ENCODE assay signal across 9 cellular contexts in the genomic region with DNA sequence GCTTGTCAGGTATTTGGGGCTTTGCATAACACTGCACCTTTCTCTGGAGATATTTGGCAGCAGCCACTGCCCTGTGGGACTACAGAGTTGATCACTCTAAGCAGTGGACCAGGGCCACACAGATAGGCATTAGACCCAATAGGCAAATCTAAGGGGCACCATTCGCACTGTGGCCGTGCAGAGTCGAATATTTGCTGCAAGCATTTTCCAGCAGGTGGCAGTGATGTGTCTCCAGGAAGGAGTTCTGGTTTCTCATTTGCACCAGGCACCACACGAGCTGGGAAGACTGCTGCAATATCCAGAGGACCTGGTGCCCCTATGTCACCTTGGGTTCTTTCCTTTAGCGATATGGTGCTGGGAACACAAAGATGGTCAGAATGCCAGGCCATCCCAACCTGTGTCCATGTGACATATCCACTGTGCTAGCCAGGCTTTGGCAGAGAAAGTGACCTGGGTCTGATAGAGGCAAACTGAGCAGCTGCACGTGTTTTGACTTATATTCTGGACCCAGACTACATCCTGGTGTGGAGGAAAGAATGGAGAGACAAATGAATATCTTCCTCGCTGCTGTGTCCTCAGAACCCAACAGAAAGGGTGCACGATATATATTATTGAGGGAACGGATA.
DNase-seq lines count a peak whose midpoint lies in the region; ATAC-seq and TF ChIP-seq lines count a peak whose summit lies in the region.
"Had no signal": no experiment of that assay in that cellular context is flagged by ENCODE, and none has a peak within 500 bp of the region (broad histone marks: within the 10 kb centered on the region; RNA-seq: fewer than 3 reads in every experiment).

No MANE protein-coding gene starts in this region.

- H3K79me2 ChIP-seq in SU-DHL-6 (ENCODE audit: insufficient read depth, low read length): no peaks in the 10 kb centered on the region

- H3K4me2 ChIP-seq in SU-DHL-6 (ENCODE audit: low read depth, low read length, poor library complexity, severe bottlenecking): no peak overlapping the region
- H3K4me2 ChIP-seq: BLaER1 treated with 17β-estradiol and CSF1 and Interleukin-3, amounts not matched to agents 10 nM and 100 nM had no signal

- no peak for TF ChIP-seq POLR2A in prostate gland (IDR thresholded peaks at IDR 0.05)

- no peaks in the 10 kb centered on the region for H3K9me2 ChIP-seq in SU-DHL-6 (replicated peaks; ENCODE audit: insufficient read depth, low read length)

- H3K27ac ChIP-seq in SU-DHL-6 (ENCODE audit: low read depth, low read length) (no peak overlapping the region), prostate gland (no peak overlapping the region)
- no peak overlapping the region for H3K27ac ChIP-seq in CD4-positive, alpha-beta memory T cell (ENCODE audit: low read depth, low read length)
- H3K27ac ChIP-seq: BLaER1 treated with 17β-estradiol and CSF1 and Interleukin-3, amounts not matched to agents 10 nM and 100 nM had no signal

- peak; percentile 28 for DNase-seq in NCI-H1105 treated with DMSO at 0.1 percent for 48 hours (lab: John Stamatoyannopoulos, UW)
- DNase-seq in NCI-H1105 (lab: John Stamatoyannopoulos, UW): no peak
- DNase-seq in fibroblast of villous mesenchyme (ENCODE audit: low read depth): peak; percentile 4
- DNase-seq in prostate gland (ENCODE audit: low spot score): peak; percentile 40
- no peak for DNase-seq in CD4-positive, alpha-beta memory T cell

- peaks cover 2% of the 10 kb centered on the region for H3K4me1 ChIP-seq in prostate gland (replicated peaks)
- no peaks in the 10 kb centered on the region for H3K4me1 ChIP-seq in CD4-positive, alpha-beta memory T cell (ENCODE audit: insufficient read depth, low read length)
- H3K4me1 ChIP-seq: BLaER1 treated with 17β-estradiol and CSF1 and Interleukin-3, amounts not matched to agents 10 nM and 100 nM had no signal

- peaks cover 3 to 21% of the 10 kb centered on the region in 2 donors for H3K27me3 Mint-ChIP-seq in CD4-positive, alpha-beta memory T cell

- 49% methylated on average over 8 of the region's 9 CpGs for WGBS in prostate gland

- no peaks in the 10 kb centered on the region for H4K20me1 ChIP-seq in SU-DHL-6 (ENCODE audit: low read depth, low read length)
- H4K20me1 ChIP-seq: BLaER1 treated with 17β-estradiol and CSF1 and Interleukin-3, amounts not matched to agents 10 nM and 100 nM had no signal

- H3K36me3 ChIP-seq in SU-DHL-6 (ENCODE audit: low read length) (no peaks in the 10 kb centered on the region), prostate gland (no peaks in the 10 kb centered on the region)
- no peaks in the 10 kb centered on the region for H3K36me3 ChIP-seq in CD4-positive, alpha-beta memory T cell (ENCODE audit: insufficient read depth, low read length)
- H3K36me3 ChIP-seq: BLaER1 treated with 17β-estradiol and CSF1 and Interleukin-3, amounts not matched to agents 10 nM and 100 nM had no signal

- no peaks in the 10 kb centered on the region for H3K9me3 ChIP-seq in SU-DHL-6 (ENCODE audit: insufficient read depth, low read length)
- no peaks in the 10 kb centered on the region for H3K9me3 ChIP-seq in prostate gland
- no peaks in the 10 kb centered on the region for H3K9me3 ChIP-seq in CD4-positive, alpha-beta memory T cell (ENCODE audit: control insufficient read depth in 1 of 2, low read length in 2 of 2)

- H3K27ac Mint-ChIP-seq in CD4-positive, alpha-beta memory T cell: peak overlapping the region in 1 of 7 donors; percentile 19

- intact Hi-C loops in prostate gland (cut with DNase I): loop anchor here (10.0 kb wide), 1 partner anchor 241 kb away; no protein-coding TSS in a partner anchor
- intact Hi-C loops in CD4-positive, alpha-beta memory T cell (cut with micrococcal nuclease): no loop called here

- no peaks in the 10 kb centered on the region for H3K36me3 Mint-ChIP-seq in CD4-positive, alpha-beta memory T cell

- TF ChIP-seq CTCF in SU-DHL-6 (IDR thresholded peaks at IDR 0.05; ENCODE audit: insufficient read depth, low read length, poor library complexity, severe bottlenecking): peak; percentile 30
- TF ChIP-seq CTCF in fibroblast of villous mesenchyme (IDR thresholded peaks at IDR 0.05; ENCODE audit: insufficient read depth, low read depth, low read length): peak; percentile 45
- TF ChIP-seq CTCF in prostate gland (IDR thresholded peaks at IDR 0.05): peak in 3 of 4 experiments; percentile 39 to 61 (median 61)

- POLR2A ChIA-PET in CD4-positive, alpha-beta memory T cell (lab: Charles Lee; ENCODE audit: partially characterized antibody): no interaction called here

- H3K27me3 ChIP-seq in SU-DHL-6 (ENCODE audit: low read length): no peaks in the 10 kb centered on the region
- H3K27me3 ChIP-seq in prostate gland (replicated peaks; ENCODE audit: insufficient read depth): peaks cover 2% of the 10 kb centered on the region
- H3K27me3 ChIP-seq in CD4-positive, alpha-beta memory T cell (ENCODE audit: insufficient read depth, low read length): no peaks in the 10 kb centered on the region
- H3K27me3 ChIP-seq: BLaER1 treated with 17β-estradiol and CSF1 and Interleukin-3, amounts not matched to agents 10 nM and 100 nM had no signal

- H3K4me3 ChIP-seq in SU-DHL-6 (ENCODE audit: insufficient read depth, low read length, poor library complexity, severe bottlenecking) (no peak overlapping the region), fibroblast of villous mesenchyme (ENCODE audit: low read depth, low read length) (no peak overlapping the region), prostate gland (no peak overlapping the region)
- no peak overlapping the region for H3K4me3 ChIP-seq in CD4-positive, alpha-beta memory T cell (ENCODE audit: low read length in 2 of 2)
- H3K4me3 ChIP-seq: BLaER1 treated with 17β-estradiol and CSF1 and Interleukin-3, amounts not matched to agents 10 nM and 100 nM had no signal

- H3K4me3 Mint-ChIP-seq in CD4-positive, alpha-beta memory T cell: peak overlapping the region in 1 of 8 donors; percentile 39

- H3F3A ChIP-seq in SU-DHL-6 (ENCODE audit: insufficient read depth): no peaks in the 10 kb centered on the region

- no peak overlapping the region for H2AFZ ChIP-seq in SU-DHL-6 (ENCODE audit: low read depth, low read length, severe bottlenecking)

- no peak overlapping the region for H3K9ac ChIP-seq in SU-DHL-6 (ENCODE audit: low read length)
- H3K9ac ChIP-seq: BLaER1 treated with 17β-estradiol and CSF1 and Interleukin-3, amounts not matched to agents 10 nM and 100 nM had no signal

- H3K4me1 Mint-ChIP-seq in CD4-positive, alpha-beta memory T cell: no peaks in the 10 kb centered on the region

- TF ChIP-seq RAD21 in Ishikawa (IDR thresholded peaks at IDR 0.05; ENCODE audit: low read depth): peak; percentile 49

- H3K9me3 Mint-ChIP-seq in CD4-positive, alpha-beta memory T cell: peaks cover 0 to 6% (median 3%) of the 10 kb centered on the region in 8 donors

- CTCF ChIA-PET in CD4-positive, alpha-beta memory T cell (lab: Charles Lee; ENCODE audit: partially characterized antibody): no interaction called here

- no peak for TF ChIP-seq EP300 in Ishikawa (IDR thresholded peaks at IDR 0.05; ENCODE audit: borderline replicate concordance)

- ATAC-seq in GM19324 (IDR thresholded peaks at IDR 0.05; ENCODE audit: low FRiP score, unreplicated experiment): no peak

TF ChIP-seq in Ishikawa, 13 proteins besides CTCF, POLR2A, EP300 and RAD21:
- no peak for TF ChIP-seq CREB1 (IDR thresholded peaks at IDR 0.05; ENCODE audit: low read depth)
- TF ChIP-seq ZBTB7A (IDR thresholded peaks at IDR 0.05; ENCODE audit: low read depth): no peak
- no peak for TF ChIP-seq FOXM1 (IDR thresholded peaks at IDR 0.05; ENCODE audit: borderline replicate concordance, low read depth)
- TF ChIP-seq YY1 (IDR thresholded peaks at IDR 0.05; ENCODE audit: low read depth): no peak
- no peak for TF ChIP-seq TCF12 (IDR thresholded peaks at IDR 0.05; ENCODE audit: low read depth)
- TF ChIP-seq, protein P1, sequence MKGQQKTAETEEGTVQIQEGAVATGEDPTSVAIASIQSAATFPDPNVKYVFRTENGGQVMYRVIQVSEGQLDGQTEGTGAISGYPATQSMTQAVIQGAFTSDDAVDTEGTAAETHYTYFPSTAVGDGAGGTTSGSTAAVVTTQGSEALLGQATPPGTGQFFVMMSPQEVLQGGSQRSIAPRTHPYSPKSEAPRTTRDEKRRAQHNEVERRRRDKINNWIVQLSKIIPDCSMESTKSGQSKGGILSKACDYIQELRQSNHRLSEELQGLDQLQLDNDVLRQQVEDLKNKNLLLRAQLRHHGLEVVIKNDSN (IDR thresholded peaks at IDR 0.05): no peak
- TF ChIP-seq NFIC (IDR thresholded peaks at IDR 0.05): no peak
- no peak for TF ChIP-seq EGR1 (IDR thresholded peaks at IDR 0.05)
- TF ChIP-seq TEAD4 (IDR thresholded peaks at IDR 0.05): no peak
- TF ChIP-seq CEBPB (IDR thresholded peaks at IDR 0.05): no peak
- TF ChIP-seq, protein P2, sequence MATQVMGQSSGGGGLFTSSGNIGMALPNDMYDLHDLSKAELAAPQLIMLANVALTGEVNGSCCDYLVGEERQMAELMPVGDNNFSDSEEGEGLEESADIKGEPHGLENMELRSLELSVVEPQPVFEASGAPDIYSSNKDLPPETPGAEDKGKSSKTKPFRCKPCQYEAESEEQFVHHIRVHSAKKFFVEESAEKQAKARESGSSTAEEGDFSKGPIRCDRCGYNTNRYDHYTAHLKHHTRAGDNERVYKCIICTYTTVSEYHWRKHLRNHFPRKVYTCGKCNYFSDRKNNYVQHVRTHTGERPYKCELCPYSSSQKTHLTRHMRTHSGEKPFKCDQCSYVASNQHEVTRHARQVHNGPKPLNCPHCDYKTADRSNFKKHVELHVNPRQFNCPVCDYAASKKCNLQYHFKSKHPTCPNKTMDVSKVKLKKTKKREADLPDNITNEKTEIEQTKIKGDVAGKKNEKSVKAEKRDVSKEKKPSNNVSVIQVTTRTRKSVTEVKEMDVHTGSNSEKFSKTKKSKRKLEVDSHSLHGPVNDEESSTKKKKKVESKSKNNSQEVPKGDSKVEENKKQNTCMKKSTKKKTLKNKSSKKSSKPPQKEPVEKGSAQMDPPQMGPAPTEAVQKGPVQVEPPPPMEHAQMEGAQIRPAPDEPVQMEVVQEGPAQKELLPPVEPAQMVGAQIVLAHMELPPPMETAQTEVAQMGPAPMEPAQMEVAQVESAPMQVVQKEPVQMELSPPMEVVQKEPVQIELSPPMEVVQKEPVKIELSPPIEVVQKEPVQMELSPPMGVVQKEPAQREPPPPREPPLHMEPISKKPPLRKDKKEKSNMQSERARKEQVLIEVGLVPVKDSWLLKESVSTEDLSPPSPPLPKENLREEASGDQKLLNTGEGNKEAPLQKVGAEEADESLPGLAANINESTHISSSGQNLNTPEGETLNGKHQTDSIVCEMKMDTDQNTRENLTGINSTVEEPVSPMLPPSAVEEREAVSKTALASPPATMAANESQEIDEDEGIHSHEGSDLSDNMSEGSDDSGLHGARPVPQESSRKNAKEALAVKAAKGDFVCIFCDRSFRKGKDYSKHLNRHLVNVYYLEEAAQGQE (IDR thresholded peaks at IDR 0.05; ENCODE audit: low read depth): no peak
- TF ChIP-seq TAF1 (IDR thresholded peaks at IDR 0.05; ENCODE audit: low read depth): no peak
- TF ChIP-seq, protein P3, sequence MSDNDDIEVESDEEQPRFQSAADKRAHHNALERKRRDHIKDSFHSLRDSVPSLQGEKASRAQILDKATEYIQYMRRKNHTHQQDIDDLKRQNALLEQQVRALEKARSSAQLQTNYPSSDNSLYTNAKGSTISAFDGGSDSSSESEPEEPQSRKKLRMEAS (IDR thresholded peaks at IDR 0.05): no peak
TF ChIP-seq in Ishikawa: peak in this region for 0.

Comparison
In these comparisons a context has a peak if more than half of its experiments do, and no peak if none do; other contexts are left out.
1. DNase-seq: peak in NCI-H1105 treated with DMSO at 0.1 percent for 48 hours (single experiment), fibroblast of villous mesenchyme (single experiment) and prostate gland (single experiment); none in NCI-H1105 (single experiment) and CD4-positive, alpha-beta memory T cell (0 of 5).
2. Peak in every context shown above with its lines, with median percentiles within 50 percentile points of each other: CTCF ChIP-seq.